Comparison of ENCODE assay signal across 8 cellular contexts in the genomic region with DNA sequence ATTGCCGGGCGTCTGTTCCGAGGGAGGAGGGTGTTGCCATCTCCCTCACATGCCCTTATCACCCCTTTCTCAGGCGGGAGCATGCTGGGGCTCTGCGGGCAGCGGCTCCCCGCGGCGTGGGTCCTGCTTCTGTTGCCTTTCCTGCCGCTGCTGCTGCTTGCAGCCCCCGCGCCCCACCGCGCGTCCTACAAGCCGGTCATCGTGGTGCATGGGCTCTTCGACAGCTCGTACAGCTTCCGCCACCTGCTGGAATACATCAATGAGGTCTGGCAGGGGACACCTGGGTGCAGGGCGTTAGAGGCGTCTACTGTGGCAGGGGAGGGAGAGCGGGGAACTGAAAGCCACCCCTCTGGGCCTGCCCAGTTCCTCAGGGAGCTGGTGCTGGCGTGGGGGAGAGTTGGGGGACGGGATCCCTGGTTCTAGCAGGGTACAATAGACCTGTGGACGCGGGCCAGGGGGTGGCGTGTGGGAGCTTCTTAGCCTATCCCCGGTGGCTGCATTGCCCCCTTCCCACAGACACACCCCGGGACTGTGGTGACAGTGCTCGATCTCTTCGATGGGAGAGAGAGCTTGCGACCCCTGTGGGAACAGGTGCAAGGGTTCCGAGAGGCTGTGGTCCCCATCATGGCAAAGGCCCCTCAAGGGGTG. TPM values are rescaled to one million over a fixed set of nuclear protein-coding genes. Genes with fewer than 3 reads are reported as not detected.
DNase-seq lines count a peak whose midpoint lies in the region; ATAC-seq, FAIRE-seq and TF ChIP-seq lines count a peak whose summit lies in the region.

No MANE protein-coding gene starts in this region.

- CTCF ChIA-PET in A673 (lab: Charles Lee): no interaction called here

- peaks cover 11 to 14% of the 10 kb centered on the region in 2 donors for H3K36me3 Mint-ChIP-seq in activated naive CD4-positive, alpha-beta T cell treated with anti-CD3 and anti-CD28 coated beads, Interleukin-2, amount 50 U/mL, for 72 hours
- no peaks in the 10 kb centered on the region for H3K36me3 Mint-ChIP-seq in glutamatergic neuron (ENCODE audit: unreplicated experiment)

- H3K4me1 ChIP-seq in A673 (ENCODE audit: insufficient read depth, low read length, poor library complexity, severe bottlenecking) (peaks cover 24% of the 10 kb centered on the region), SJSA1 (replicated peaks) (peaks cover 18% of the 10 kb centered on the region), ovary (ENCODE audit: insufficient read depth) (peaks cover 9% of the 10 kb centered on the region), aorta (ENCODE audit: control insufficient read depth in 1 of 2, insufficient read depth in 2 of 2, low read length in 2 of 2) (peaks cover 0 to 3% of the 10 kb centered on the region in 2 donors)

- H3K4me3 ChIP-seq in A673 (ENCODE audit: low read depth, low read length, poor library complexity, severe bottlenecking) (peak overlapping the region; percentile 75), SJSA1 (peak overlapping the region; percentile 56), ovary (peak overlapping the region; percentile 51), aorta (ENCODE audit: low read length in 2 of 2) (peak overlapping the region; percentile 24 to 64)

- peaks cover 14% of the 10 kb centered on the region for H3K27me3 Mint-ChIP-seq in glutamatergic neuron (ENCODE audit: unreplicated experiment)

- POLR2A ChIA-PET in A673 (lab: Charles Lee; ENCODE audit: low non-redundant PET): no interaction called here

- H3K9me3 Mint-ChIP-seq in activated naive CD4-positive, alpha-beta T cell treated with anti-CD3 and anti-CD28 coated beads, Interleukin-2, amount 50 U/mL, for 72 hours: no peaks in the 10 kb centered on the region
- peaks cover 11% of the 10 kb centered on the region for H3K9me3 Mint-ChIP-seq in glutamatergic neuron (ENCODE audit: unreplicated experiment)

- DNase-seq in A673 (ENCODE audit: low spot score): peak; percentile 60
- DNase-seq in GM18507 (ENCODE audit: extremely low spot score, insufficient read length, low read depth): peak; percentile 58
- peak; percentile 52 to 54 for DNase-seq in Kasumi-1 (lab: John Stamatoyannopoulos, UW)
- DNase-seq in SJSA1 (ENCODE audit: low read depth in 1 of 2, low spot score in 2 of 2): peak in 1 of 2 experiments; percentile 73
- peak; percentile 64 to 76 for DNase-seq in activated naive CD4-positive, alpha-beta T cell treated with anti-CD3 and anti-CD28 coated beads, Interleukin-2, amount 50 U/mL, for 72 hours (ENCODE audit: low spot score in 2 of 2)
- peak; percentile 69 for DNase-seq in glutamatergic neuron
- peak; percentile 76 to 84 (median 82) for DNase-seq in ovary
- DNase-seq in aorta: peak; percentile 80 to 85

- H3K27ac ChIP-seq in A673 (ENCODE audit: low read depth, low read length, poor library complexity, severe bottlenecking) (peak overlapping the region; percentile 90), SJSA1 (peak overlapping the region; percentile 68), ovary (peak overlapping the region; percentile 90 to 94), aorta (ENCODE audit: low read depth in 1 of 2, low read length in 2 of 2) (peak overlapping the region; percentile 17 to 78)

- TF ChIP-seq EP300 in ovary (IDR thresholded peaks at IDR 0.05): no peak

- H3K27ac Mint-ChIP-seq in activated naive CD4-positive, alpha-beta T cell treated with anti-CD3 and anti-CD28 coated beads, Interleukin-2, amount 50 U/mL, for 72 hours: peak overlapping the region; percentile 83 to 95
- H3K27ac Mint-ChIP-seq in glutamatergic neuron (ENCODE audit: unreplicated experiment): peak overlapping the region; percentile 95

- peaks cover 29% of the 10 kb centered on the region for H3K4me1 Mint-ChIP-seq in glutamatergic neuron (ENCODE audit: low read depth, unreplicated experiment)

- peak; percentile 79 to 88 for ATAC-seq in activated naive CD4-positive, alpha-beta T cell treated with anti-CD3 and anti-CD28 coated beads, Interleukin-2, amount 50 U/mL, for 72 hours
- ATAC-seq in aorta (ENCODE audit: low FRiP score): peak; percentile 75

- TSS peak; percentile 55 for BruUV-seq in A673 (replicated peaks; lab: Mats Ljungman, UMichigan)

- intact Hi-C loops in A673 (cut with micrococcal nuclease; ENCODE audit: unreplicated experiment) (no loop called here), ovary (cut with DNase I) (loop anchor here in 3 of 4 donors (2.0 to 10.0 kb wide), 3 partner anchors 36 to 70 kb away; no protein-coding TSS in a partner anchor), aorta (cut with DNase I) (loop anchor here (1.0 to 2.0 kb wide), 4 partner anchors 22 to 36 kb away; a partner anchor contains a TSS)

- H3K36me3 ChIP-seq in A673 (ENCODE audit: insufficient read depth, low read length, poor library complexity, severe bottlenecking): peaks cover 29% of the 10 kb centered on the region
- H3K36me3 ChIP-seq in SJSA1: peaks cover 21% of the 10 kb centered on the region
- no peaks in the 10 kb centered on the region for H3K36me3 ChIP-seq in ovary
- H3K36me3 ChIP-seq in aorta (ENCODE audit: control insufficient read depth in 1 of 2, insufficient read depth in 2 of 2, low read length in 1 of 2): peaks cover 0 to 5% of the 10 kb centered on the region in 2 donors

- no peaks in the 10 kb centered on the region for H3K9me3 ChIP-seq in A673 (ENCODE audit: low read depth, low read length, poor library complexity, severe bottlenecking)
- H3K9me3 ChIP-seq in SJSA1 (replicated peaks): no peaks in the 10 kb centered on the region
- no peaks in the 10 kb centered on the region for H3K9me3 ChIP-seq in ovary
- H3K9me3 ChIP-seq in aorta (ENCODE audit: control insufficient read depth, low read length): no peaks in the 10 kb centered on the region

- FAIRE-seq in GM18507 (lab: Jason Lieb, UNC): peak; percentile 77

- WGBS in ovary, 3 donors: 1 to 5% (median 2%) methylated on average over 33 to 34 of the region's 34 CpGs
- 4 to 7% methylated on average over 33 to 34 of the region's 34 CpGs for WGBS in aorta, 2 donors

- H3K27me3 ChIP-seq in A673 (replicated peaks; ENCODE audit: insufficient read depth, low read depth, low read length, poor library complexity) (no peaks in the 10 kb centered on the region), SJSA1 (replicated peaks) (no peaks in the 10 kb centered on the region), ovary (no peaks in the 10 kb centered on the region), aorta (ENCODE audit: control insufficient read depth in 1 of 2, insufficient read depth in 2 of 2, low read length in 1 of 2) (no peaks in the 10 kb centered on the region)

- peak overlapping the region; percentile 100 for H3K4me3 Mint-ChIP-seq in glutamatergic neuron (ENCODE audit: unreplicated experiment)

- TF ChIP-seq CTCF in A673 (conservative IDR thresholded peaks at IDR 0.05; ENCODE audit: low read depth, low read length): peak; percentile 55
- TF ChIP-seq CTCF in glutamatergic neuron (IDR thresholded peaks at IDR 0.05; ENCODE audit: partially characterized antibody, unreplicated experiment): peak; percentile 29
- peak in 2 of 3 donors; percentile 86 to 87 for TF ChIP-seq CTCF in ovary (IDR thresholded peaks at IDR 0.05)

- no peak for TF ChIP-seq POLR2A in ovary (IDR thresholded peaks at IDR 0.05)

RNA-seq across cellular contexts. Expression of a gene that starts 0.7 kb away (rescaled TPM):
- total RNA-seq in A673 (2021) (58.6 and 70.9 TPM in 2 replicates), glutamatergic neuron (ENCODE audit: unreplicated experiment) (55.1 TPM), ovary (10 to 100 TPM; 33.5 to 63.9 (median 43.9) TPM), aorta (10 to 100 TPM; 26.0 to 37.6 TPM)
- total RNA-seq in SJSA1 (2014; rRNA removed; shearing (Covaris generic)): 10.3 and 38.2 TPM in 2 replicates
- total RNA-seq in activated naive CD4-positive, alpha-beta T cell treated with anti-CD3 and anti-CD28 coated beads, Interleukin-2, amount 50 U/mL, for 72 hours: 10 to 100 TPM; 13.6 to 18.7 TPM
- polyA plus RNA-seq in ovary (10 to 100 TPM; 34.4 to 53.1 TPM), aorta (10 to 100 TPM in 1 of 2 donors, 1 to 10 TPM in 1; 4.3 to 29.7 TPM)

RNA-seq across cellular contexts. Expression of a gene that starts 2.9 kb away (rescaled TPM):
- total RNA-seq in A673 (2021): 4.5 and 4.7 TPM in 2 replicates
- not detected in 2 replicates for total RNA-seq in SJSA1 (2014; rRNA removed; shearing (Covaris generic))
- total RNA-seq in activated naive CD4-positive, alpha-beta T cell treated with anti-CD3 and anti-CD28 coated beads, Interleukin-2, amount 50 U/mL, for 72 hours: under 1 TPM; 0.77 to 0.84 TPM
- total RNA-seq in glutamatergic neuron (ENCODE audit: unreplicated experiment): 5.1 TPM
- total RNA-seq in ovary: 10 to 100 TPM in 5 of 7 donors, 1 to 10 TPM in 2; 2.4 to 44.1 (median 28.0) TPM
- polyA plus RNA-seq in ovary: 10 to 100 TPM; 16.3 to 27.7 TPM
- total RNA-seq in aorta: 1 to 10 TPM; 3.6 to 7.0 TPM
- polyA plus RNA-seq in aorta: 10 to 100 TPM in 1 of 2 donors, 1 to 10 TPM in 1; 4.6 to 12.5 TPM

RNA-seq across cellular contexts. Expression of a gene that starts 9.8 kb away (rescaled TPM):
- total RNA-seq in A673 (2021): 31.3 and 32.4 TPM in 2 replicates
- total RNA-seq in SJSA1 (2014; rRNA removed; shearing (Covaris generic)): 0.19 and 3.1 TPM in 2 replicates
- total RNA-seq in activated naive CD4-positive, alpha-beta T cell treated with anti-CD3 and anti-CD28 coated beads, Interleukin-2, amount 50 U/mL, for 72 hours: 10 to 100 TPM; 13.4 to 14.5 TPM
- total RNA-seq in glutamatergic neuron (ENCODE audit: unreplicated experiment): 23.0 TPM
- total RNA-seq in ovary: 10 to 100 TPM; 11.8 to 47.3 (median 36.8) TPM
- 10 to 100 TPM; 29.8 to 36.7 TPM for polyA plus RNA-seq in ovary
- 10 to 100 TPM; 20.7 to 38.8 TPM for total RNA-seq in aorta
- polyA plus RNA-seq in aorta: 100 to 1,000 TPM in 1 of 2 donors, 1 to 10 TPM in 1; 3.9 to 138 TPM

RNA-seq across cellular contexts. Expression of a gene that starts 21.2 kb away (rescaled TPM):
- total RNA-seq in A673 (2021) (102 and 108 TPM in 2 replicates), glutamatergic neuron (ENCODE audit: unreplicated experiment) (136 TPM), ovary (10 to 100 TPM; 29.6 to 82.4 (median 60.6) TPM), aorta (10 to 100 TPM; 36.2 to 41.7 TPM)
- 40.9 and 65.4 TPM in 2 replicates for total RNA-seq in SJSA1 (2014; rRNA removed; shearing (Covaris generic))
- total RNA-seq in activated naive CD4-positive, alpha-beta T cell treated with anti-CD3 and anti-CD28 coated beads, Interleukin-2, amount 50 U/mL, for 72 hours: 10 to 100 TPM; 33.2 to 35.0 TPM
- polyA plus RNA-seq in ovary (10 to 100 TPM; 53.5 to 75.7 TPM), aorta (10 to 100 TPM; 42.9 to 54.8 TPM)

RNA-seq across cellular contexts. Expression of a gene that starts 23.6 kb away (rescaled TPM):
- total RNA-seq in A673 (2021): 62.9 and 67.0 TPM in 2 replicates
- total RNA-seq in SJSA1 (2014; rRNA removed; shearing (Covaris generic)): 63.6 and 67.6 TPM in 2 replicates
- total RNA-seq in activated naive CD4-positive, alpha-beta T cell treated with anti-CD3 and anti-CD28 coated beads, Interleukin-2, amount 50 U/mL, for 72 hours: 10 to 100 TPM; 62.6 to 86.2 TPM
- 103 TPM for total RNA-seq in glutamatergic neuron (ENCODE audit: unreplicated experiment)
- 10 to 100 TPM; 49.2 to 81.6 (median 75.4) TPM for total RNA-seq in ovary
- 100 to 1,000 TPM in 1 of 2 donors, 10 to 100 TPM in 1; 88.6 to 103 TPM for polyA plus RNA-seq in ovary
- total RNA-seq in aorta: 10 to 100 TPM; 35.0 to 44.5 TPM
- 100 to 1,000 TPM in 1 of 2 donors, 10 to 100 TPM in 1; 64.1 to 109 TPM for polyA plus RNA-seq in aorta

Comparison
In these comparisons a context has a peak if more than half of its experiments do, and no peak if none do; other contexts are left out.
1. CTCF ChIP-seq: peak in every context shown above with its lines; median percentile 86 in ovary; 55 in A673; 29 in glutamatergic neuron.